ENCODE assay signal across 18 cellular contexts in the genomic region with DNA sequence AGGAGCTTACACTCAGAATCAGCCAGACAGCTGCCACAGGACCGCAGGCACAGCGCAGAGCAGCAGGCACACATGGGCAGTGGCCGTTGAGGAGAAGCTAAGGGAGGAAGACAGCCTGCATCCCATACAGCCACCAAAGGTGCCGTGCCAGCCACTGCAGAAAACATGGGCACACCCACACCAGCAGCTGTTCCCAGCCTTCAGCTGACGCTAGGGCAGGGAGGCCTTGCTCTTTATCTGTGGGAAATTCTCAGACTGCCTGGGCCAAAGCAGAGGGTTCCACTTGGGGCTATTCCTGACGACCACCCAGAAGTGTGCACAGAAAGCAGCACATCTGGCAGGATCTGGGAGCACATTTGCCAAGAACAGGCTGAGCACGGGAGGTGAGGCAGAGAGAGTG.
"Had no signal": no experiment of that assay in that cellular context is flagged by ENCODE, and none has a peak within 500 bp of the region (broad histone marks: within the 10 kb centered on the region; RNA-seq: fewer than 3 reads in every experiment).

No MANE protein-coding gene starts in this region.

- DNase-seq: IMR-90, Karpas-422, KG1, MM.1S, NCI-H1092 treated with DMSO at 0.1 percent for 48 hours, NCI-H1436, NCI-H1930, NCI-H2081, NCI-H2107, NCI-H2227 treated with DMSO at 0.1 percent for 48 hours, NCI-H524, NCI-H526 treated with DMSO at 0.1 percent for 48 hours, NCI-H774, Right ventricle myocardium superior, RPMI8226, SIG-M5 had no signal

- ATAC-seq: HepG2, SK-N-SH treated with all-trans-retinoic acid at 6 μM for 48 hours had no signal
